Comparison of ENCODE assay signal across 15 cellular contexts in the genomic region with DNA sequence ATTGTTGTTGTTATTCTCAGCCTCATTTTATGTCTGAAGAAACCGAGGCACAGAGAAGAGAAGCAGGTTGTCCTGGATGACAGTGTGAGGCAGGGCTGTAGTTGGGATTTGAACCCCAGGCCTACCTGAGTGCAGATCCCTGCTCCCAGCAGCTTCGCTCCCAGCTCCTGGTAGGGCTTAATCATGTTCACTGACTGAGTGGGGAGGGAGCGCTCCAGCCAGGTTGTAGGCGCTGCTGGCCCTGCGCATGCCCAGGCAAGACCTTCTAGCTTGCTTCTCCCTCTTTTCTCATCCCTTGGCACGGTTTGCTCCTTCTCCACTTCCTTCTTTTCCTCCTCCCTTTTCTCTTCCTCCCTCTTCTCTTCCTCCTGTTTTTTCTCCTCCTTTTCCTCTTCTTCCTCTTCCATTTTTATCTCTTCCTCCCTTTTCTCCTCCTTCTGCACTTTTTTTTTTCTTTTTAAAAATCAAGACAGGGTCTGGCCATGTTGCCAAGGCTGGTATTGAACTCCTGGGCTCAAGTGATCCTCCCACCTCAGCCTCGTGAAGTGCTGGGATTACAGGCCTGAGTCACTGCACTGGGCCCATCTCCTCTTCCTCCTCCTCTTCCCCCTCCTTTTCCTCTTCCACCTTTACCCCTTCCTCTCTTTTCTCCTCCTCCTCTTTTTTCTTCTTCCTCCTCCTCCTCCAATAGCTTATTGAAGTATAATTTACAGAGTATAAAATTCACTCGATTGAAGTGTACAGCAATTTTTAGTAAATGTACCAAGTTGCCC.
A peak's percentile ranks its signal among the peaks of the same experiment; 100 is the strongest.
DNase-seq lines count a peak whose midpoint lies in the region; ATAC-seq, FAIRE-seq and TF ChIP-seq lines count a peak whose summit lies in the region.
"Had no signal": no experiment of that assay in that cellular context is flagged by ENCODE, and none has a peak within 500 bp of the region (broad histone marks: within the 10 kb centered on the region; RNA-seq: fewer than 3 reads in every experiment).

No MANE protein-coding gene starts in this region.

- no peaks in the 10 kb centered on the region for H3K36me3 Mint-ChIP-seq in activated CD4-positive, alpha-beta T cell treated with anti-CD3 and anti-CD28 coated beads, Interleukin-2, amount 10 ng/mL, durations not matched to agents 7 days and 5 days (ENCODE audit: low read depth)
- H3K36me3 Mint-ChIP-seq in WTC11: peaks cover 4% of the 10 kb centered on the region; the same call in 1 of the 2 replicates

- no peak overlapping the region for H3K4me2 ChIP-seq in H1 (ENCODE audit: insufficient read depth in 1 of 2, low read depth in 2 of 2, low read length in 2 of 2)
- H3K4me2 ChIP-seq: SK-N-SH had no signal

- H4K5ac ChIP-seq in H1 (ENCODE audit: insufficient read length, low read depth, low read length): no peak overlapping the region

- no peaks in the 10 kb centered on the region for H3K9me3 ChIP-seq in H1 (ENCODE audit: insufficient read depth in 2 of 2, low read depth in 1 of 2, low read length in 1 of 2)
- no peaks in the 10 kb centered on the region for H3K9me3 ChIP-seq in skeletal muscle tissue (ENCODE audit: control insufficient read depth in 3 of 3, low read length in 3 of 3)
- no peaks in the 10 kb centered on the region for H3K9me3 ChIP-seq in right cardiac atrium (ENCODE audit: control insufficient read depth, low read length)
- H3K9me3 ChIP-seq: heart left ventricle, SK-N-SH, upper lobe of left lung had no signal

- H2BK120ac ChIP-seq in H1 (replicated peaks; ENCODE audit: low read depth, low read length): no peak overlapping the region

- H4K20me1 ChIP-seq in H1 (replicated peaks in 1 of 2; ENCODE audit: control insufficient read depth in 1 of 2, insufficient read depth in 2 of 2, low read length in 2 of 2): peaks cover 0 to 2% of the 10 kb centered on the region in 2 experiments

- H3K23ac ChIP-seq in H1 (ENCODE audit: insufficient read length): no peak overlapping the region

- H3K27ac ChIP-seq in H1 (ENCODE audit: low read depth, low read length): peak overlapping the region; percentile 43
- peak overlapping the region; percentile 37 for H3K27ac ChIP-seq in skeletal muscle tissue (ENCODE audit: low read depth, low read length)
- no peak overlapping the region for H3K27ac ChIP-seq in right cardiac atrium (ENCODE audit: low read length)
- H3K27ac ChIP-seq: heart left ventricle, upper lobe of left lung had no signal

- no peak overlapping the region for H2AFZ ChIP-seq in H1 (ENCODE audit: low read length)

- H3K4me1 ChIP-seq in H1 (replicated peaks in 1 of 4; ENCODE audit: control insufficient read depth in 3 of 4, insufficient read depth in 4 of 4, low read length in 3 of 4) (peaks cover 0 to 9% (median 2%) of the 10 kb centered on the region in 4 experiments; a peak in 4 of 7 replicates), skeletal muscle tissue (ENCODE audit: control insufficient read depth in 3 of 3, insufficient read depth in 3 of 3, low read length in 3 of 3) (peaks cover 3 to 14% (median 10%) of the 10 kb centered on the region in 3 donors), right cardiac atrium (ENCODE audit: control insufficient read depth, insufficient read depth, low read length) (no peaks in the 10 kb centered on the region)
- H3K4me1 ChIP-seq: upper lobe of left lung had no signal

- ATAC-seq in WTC11 (no peak), right cardiac atrium (no peak)

- peak overlapping the region; percentile 45; the same call in 1 of the 2 replicates for H2AK5ac ChIP-seq in H1 (ENCODE audit: low read depth, low read length)

- no peak for TF ChIP-seq EP300 in H1 (IDR thresholded peaks at IDR 0.05; ENCODE audit: borderline replicate concordance in 1 of 2, low read depth in 2 of 2, low read length in 2 of 2)

- H3K9me3 Mint-ChIP-seq in activated CD4-positive, alpha-beta T cell treated with anti-CD3 and anti-CD28 coated beads, Interleukin-2, amount 10 ng/mL, durations not matched to agents 7 days and 5 days: no peaks in the 10 kb centered on the region
- H3K9me3 Mint-ChIP-seq in WTC11: no peaks in the 10 kb centered on the region

- no peak for TF ChIP-seq RAD21 in H1 (IDR thresholded peaks at IDR 0.05 in 1 of 2, conservative IDR thresholded peaks at IDR 0.05 in 1 of 2; ENCODE audit: low read depth in 2 of 2, low read length in 2 of 2)

- peaks cover 70% of the 10 kb centered on the region for H3K4me1 Mint-ChIP-seq in activated CD4-positive, alpha-beta T cell treated with anti-CD3 and anti-CD28 coated beads, Interleukin-2, amount 10 ng/mL, durations not matched to agents 7 days and 5 days
- H3K4me1 Mint-ChIP-seq in WTC11: peaks cover 25% of the 10 kb centered on the region

- no peak for DNase-seq in activated CD4-positive, alpha-beta T cell treated with anti-CD3 and anti-CD28 coated beads, Interleukin-2, amount 10 ng/mL, durations not matched to agents 7 days and 5 days
- no peak for DNase-seq in activated CD4-positive, alpha-beta T cell treated with anti-CD3 and anti-CD28 coated beads for 1 hour
- no peak for DNase-seq in WTC11 (ENCODE audit: low spot score)
- no peak for DNase-seq in H1 (ENCODE audit: low read depth in 1 of 2, low spot score in 2 of 2)
- DNase-seq in DMS 273 treated with DMSO at 0.1 percent for 48 hours (lab: John Stamatoyannopoulos, UW): no peak
- no peak for DNase-seq in inferior parietal cortex (ENCODE audit: extremely low spot score)
- no peak for DNase-seq in right cardiac atrium
- DNase-seq: anterior cingulate cortex, DMS53, heart left ventricle, nucleus accumbens, upper lobe of left lung had no signal

- H4K91ac ChIP-seq in H1 (replicated peaks; ENCODE audit: insufficient read length, low read length): peak overlapping the region; percentile 75

- H3K9ac ChIP-seq in H1 (replicated peaks in 1 of 4; ENCODE audit: extremely low read depth in 1 of 4, low read depth in 3 of 4, low read length in 3 of 4) (0 out of 7 replicates have a peak overlapping the region, but pooled peaks of 2 of the 4 experiments have one; percentile 8 to 15), skeletal muscle tissue (ENCODE audit: low read depth in 1 of 3, low read length in 3 of 3) (peak overlapping the region in 1 of 3 donors; percentile 23)
- H3K9ac ChIP-seq: SK-N-SH had no signal

- H3K27ac Mint-ChIP-seq in activated CD4-positive, alpha-beta T cell treated with anti-CD3 and anti-CD28 coated beads, Interleukin-2, amount 10 ng/mL, durations not matched to agents 7 days and 5 days: peak overlapping the region; percentile 90
- H3K27ac Mint-ChIP-seq in WTC11: peak overlapping the region; percentile 95

- no peak overlapping the region for H3K4ac ChIP-seq in H1 (replicated peaks; ENCODE audit: insufficient read length, low read depth, low read length)

- no peaks in the 10 kb centered on the region for H3K27me3 ChIP-seq in H1 (replicated peaks in 1 of 4; ENCODE audit: control insufficient read depth in 3 of 4, extremely low read depth in 1 of 4, insufficient read depth in 3 of 4, low read length in 3 of 4)
- no peaks in the 10 kb centered on the region for H3K27me3 ChIP-seq in skeletal muscle tissue (ENCODE audit: control insufficient read depth in 3 of 3, insufficient read depth in 3 of 3, low read length in 3 of 3)
- H3K27me3 ChIP-seq in right cardiac atrium (ENCODE audit: control insufficient read depth, insufficient read depth): no peaks in the 10 kb centered on the region
- H3K27me3 ChIP-seq: heart left ventricle, upper lobe of left lung had no signal

- TF ChIP-seq CTCF in WTC11 (IDR thresholded peaks at IDR 0.05): no peak
- TF ChIP-seq CTCF in H1 (IDR thresholded peaks at IDR 0.05; ENCODE audit: control extremely low read depth in 1 of 3, insufficient read depth in 1 of 3, low read depth in 1 of 3, low read length in 3 of 3): no peak

- no peak overlapping the region for H4K8ac ChIP-seq in H1 (ENCODE audit: extremely low read depth, insufficient read depth, low read length)

- CTCF ChIA-PET in activated CD4-positive, alpha-beta T cell treated with anti-CD3 and anti-CD28 coated beads, Interleukin-2, amount 10 ng/mL, durations not matched to agents 7 days and 5 days (lab: Charles Lee): interaction anchor here (0.6 to 2.7 kb wide), 5 partner anchors 11 to 1843 kb away, joined by 3 to 13 read pairs (median 4); no protein-coding TSS in a partner anchor
- CTCF ChIA-PET in WTC11 (lab: Charles Lee): interaction anchor here (1.4 to 3.3 kb wide), 2 partner anchors 13 to 19 kb away, joined by 4 to 12 read pairs; no protein-coding TSS in a partner anchor
- CTCF ChIA-PET in H1 (lab: Charles Lee; ENCODE audit: partially characterized antibody): interaction anchor here (0.6 to 1.4 kb wide), 6 partner anchors 19 to 373 kb away, joined by 3 to 4 read pairs (median 4); no protein-coding TSS in a partner anchor

- 89% methylated on average over 8 of the region's 8 CpGs; no CpG with 5 or more reads in 1 of the 2 experiments for WGBS in H1 (ENCODE audit: extremely low coverage in 1 of 2, insufficient coverage in 1 of 2, insufficient read length in 1 of 2, insufficient replicate concordance in 2 of 2, low coverage in 1 of 2, low lambda C conversion rate in 2 of 2, missing lambda C conversion rate in 1 of 2), 2 experiments
- 79% methylated on average over 8 of the region's 8 CpGs for WGBS in right cardiac atrium

- no peaks in the 10 kb centered on the region for H3K79me2 ChIP-seq in H1 (ENCODE audit: control insufficient read depth in 1 of 2, insufficient read depth in 2 of 2, low read length in 2 of 2)

- H2BK5ac ChIP-seq in H1 (ENCODE audit: low read depth, low read length): peak overlapping the region; percentile 35

- H2BK20ac ChIP-seq in H1 (ENCODE audit: low read length): peak overlapping the region; percentile 86; the same call in 1 of the 2 replicates

- H3K14ac ChIP-seq in H1 (ENCODE audit: insufficient read length): no peak overlapping the region

- peak overlapping the region; percentile 12 for H3K56ac ChIP-seq in H1 (replicated peaks; ENCODE audit: insufficient read length, low read depth, low read length)

- peak overlapping the region; percentile 60; the same call in 1 of the 2 replicates for H2BK12ac ChIP-seq in H1 (ENCODE audit: low read depth, low read length)

- FAIRE-seq in H1 (lab: Jason Lieb, UNC): no peak
- FAIRE-seq: small intestine had no signal

- H3K27me3 Mint-ChIP-seq in activated CD4-positive, alpha-beta T cell treated with anti-CD3 and anti-CD28 coated beads, Interleukin-2, amount 10 ng/mL, durations not matched to agents 7 days and 5 days: no peaks in the 10 kb centered on the region
- no peaks in the 10 kb centered on the region for H3K27me3 Mint-ChIP-seq in WTC11 (ENCODE audit: low read depth)

- no peaks in the 10 kb centered on the region for H3K79me1 ChIP-seq in H1 (ENCODE audit: low read depth, low read length)

- H3K4me3 ChIP-seq in H1 (ENCODE audit: extremely low read depth in 1 of 4, insufficient read depth in 2 of 4, low read depth in 3 of 4, low read length in 4 of 4): no peak overlapping the region
- H3K4me3 ChIP-seq in skeletal muscle tissue (ENCODE audit: low read length in 3 of 3): no peak overlapping the region
- no peak overlapping the region for H3K4me3 ChIP-seq in right cardiac atrium (ENCODE audit: low read length)
- H3K4me3 ChIP-seq: heart left ventricle, upper lobe of left lung had no signal

- no peaks in the 10 kb centered on the region; the same call in 1 of the 2 replicates for H3K23me2 ChIP-seq in H1 (ENCODE audit: low read depth, low read length)

- peak overlapping the region; percentile 63 for H3K4me3 Mint-ChIP-seq in activated CD4-positive, alpha-beta T cell treated with anti-CD3 and anti-CD28 coated beads, Interleukin-2, amount 10 ng/mL, durations not matched to agents 7 days and 5 days
- H3K4me3 Mint-ChIP-seq in WTC11: no peak overlapping the region

- H3K36me3 ChIP-seq in H1 (ENCODE audit: control insufficient read depth in 2 of 4, insufficient read depth in 4 of 4, low read length in 3 of 4) (no peaks in the 10 kb centered on the region), skeletal muscle tissue (ENCODE audit: control insufficient read depth in 3 of 3, insufficient read depth in 3 of 3, low read length in 3 of 3) (no peaks in the 10 kb centered on the region)
- H3K36me3 ChIP-seq: heart left ventricle, upper lobe of left lung had no signal

- no peak for TF ChIP-seq POLR2A in H1 (IDR thresholded peaks at IDR 0.05; ENCODE audit: control extremely low read depth in 1 of 2, low read depth in 2 of 2, low read length in 2 of 2)

- POLR2A ChIA-PET in activated CD4-positive, alpha-beta T cell treated with anti-CD3 and anti-CD28 coated beads, Interleukin-2, amount 10 ng/mL, durations not matched to agents 7 days and 5 days (lab: Charles Lee): interaction anchor here (0.7 kb wide), 1 partner anchor 16 kb away, joined by 3 read pairs; no protein-coding TSS in a partner anchor
- POLR2A ChIA-PET in WTC11 (lab: Charles Lee): no interaction called here
- POLR2A ChIA-PET in H1 (lab: Charles Lee; ENCODE audit: partially characterized antibody): interaction anchor here (2.0 kb wide), 1 partner anchor 123 kb away, joined by 5 read pairs; no protein-coding TSS in a partner anchor

- intact Hi-C loops in right cardiac atrium (cut with DNase I): no loop called here

- H3K18ac ChIP-seq in H1 (ENCODE audit: extremely low read depth, low read length): peak overlapping the region; percentile 71

- no peak overlapping the region; the same call in 1 of the 2 replicates for H2BK15ac ChIP-seq in H1 (ENCODE audit: low read length)
